In genomic region chr13:113148940-113149503, GRCh38 we compare ENCODE assay signal across 20 cellular contexts. TPM values are rescaled to one million over a fixed set of nuclear protein-coding genes. Genes with fewer than 3 reads are reported as not detected.
"Had no signal": no experiment of that assay in that cellular context is flagged by ENCODE, and none has a peak within 500 bp of the region (broad histone marks: within the 10 kb centered on the region; RNA-seq: fewer than 3 reads in every experiment).

No MANE protein-coding gene starts in this region.

- H3K9me3 Mint-ChIP-seq: activated naive CD4-positive, alpha-beta T cell treated with anti-CD3 and anti-CD28 coated beads, Interleukin-2, amount 50 U/mL, for 72 hours; activated T-helper 17 cell treated with anti-CD3 and anti-CD28 coated beads, Interleukin-2, amount 50 U/mL, for 72 hours; neural crest cell; T-cell had no signal

- H3K4me3 ChIP-seq: cardiac muscle cell, esophagus squamous epithelium, transverse colon had no signal

- H3K9ac ChIP-seq: SK-N-SH had no signal

- H3K27ac ChIP-seq: cardiac muscle cell, esophagus squamous epithelium, transverse colon had no signal

- H3K36me3 ChIP-seq: cardiac muscle cell, transverse colon had no signal

- DNase-seq: activated CD4-positive, alpha-beta T cell treated with anti-CD3 and anti-CD28 coated beads for 1 hour; activated CD4-positive, alpha-beta T cell treated with anti-CD3 and anti-CD28 coated beads, Interleukin-2, amount 50 U/mL, for 4 hours; esophagus squamous epithelium; glutamatergic neuron; retina; SHP77; SK-N-SH; stimulated activated CD4-positive, alpha-beta T cell treated with anti-CD3 and anti-CD28 coated beads, Interleukin-4, amount 100 ng/mL, for 1 hour; stimulated activated naive CD4-positive, alpha-beta T cell; T-cell; T-helper 9 cell; transverse colon had no signal

- H3K27ac Mint-ChIP-seq: activated T-helper 17 cell treated with anti-CD3 and anti-CD28 coated beads, Interleukin-2, amount 50 U/mL, for 72 hours; T-cell had no signal

- H3K4me3 Mint-ChIP-seq: activated T-helper 17 cell treated with anti-CD3 and anti-CD28 coated beads, Interleukin-2, amount 50 U/mL, for 72 hours; neural crest cell; T-cell had no signal

- ATAC-seq: activated naive CD4-positive, alpha-beta T cell treated with anti-CD3 and anti-CD28 coated beads, Interleukin-2, amount 50 U/mL, for 72 hours; activated T-helper 17 cell treated with anti-CD3 and anti-CD28 coated beads, Interleukin-2, amount 50 U/mL, for 72 hours; T-cell had no signal

- H3K9me3 ChIP-seq: esophagus squamous epithelium, SK-N-SH, transverse colon had no signal

- H3K36me3 Mint-ChIP-seq: T-cell had no signal

- H3K4me2 ChIP-seq: SK-N-SH had no signal

RNA-seq across cellular contexts. Expression of gene PROZ, which starts 9.4 kb away (rescaled TPM):
- total RNA-seq: cardiac muscle cell, esophagus squamous epithelium, neural crest cell, skeletal muscle tissue, subcutaneous adipose tissue, T-cell, transverse colon had no signal
- polyA plus RNA-seq: SK-N-SH had no signal

RNA-seq across cellular contexts. Expression of gene F10, which starts 26.4 kb away (rescaled TPM):
- total RNA-seq: activated naive CD4-positive, alpha-beta T cell treated with anti-CD3 and anti-CD28 coated beads, Interleukin-2, amount 50 U/mL, for 72 hours; T-cell had no signal

RNA-seq across cellular contexts. Expression of gene F7, which starts 43.4 kb away (rescaled TPM):
- total RNA-seq: activated naive CD4-positive, alpha-beta T cell treated with anti-CD3 and anti-CD28 coated beads, Interleukin-2, amount 50 U/mL, for 72 hours; esophagus squamous epithelium; fibroblast of villous mesenchyme; lung microvascular endothelial cell; transverse colon had no signal
- polyA plus RNA-seq: cardiac muscle cell, SK-N-SH had no signal
